Comparison of ENCODE assay signal across 21 cellular contexts in the genomic region with DNA sequence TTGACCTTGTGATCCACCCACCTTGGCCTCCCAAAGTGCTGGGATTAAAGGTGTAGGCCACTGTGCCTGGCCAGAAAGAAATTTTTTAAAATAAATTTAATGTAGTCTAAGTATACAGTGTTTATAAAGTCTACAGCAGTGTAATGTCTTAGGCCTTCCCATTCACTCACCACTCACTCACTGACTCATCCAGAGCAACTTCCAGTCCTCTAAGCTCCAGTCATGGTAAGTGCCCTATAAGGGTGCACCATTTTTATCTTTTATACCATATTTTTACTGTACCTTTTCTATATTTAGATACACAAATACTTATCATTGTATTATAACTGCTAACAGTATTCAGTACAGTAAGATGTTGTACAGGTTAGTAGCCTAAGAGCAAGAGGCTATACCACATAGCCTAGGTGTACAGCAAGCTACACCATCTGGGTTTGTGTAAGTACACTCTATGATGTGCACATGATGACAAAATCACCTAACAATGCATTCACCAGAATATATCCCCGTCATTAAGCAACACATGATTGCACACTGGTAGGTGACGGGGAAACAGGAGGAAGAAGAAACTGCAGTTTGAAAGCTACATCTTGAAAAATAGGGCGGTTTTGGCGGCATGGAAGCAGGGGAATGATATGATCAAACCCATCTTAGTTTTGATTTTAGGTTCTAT.
A peak's percentile ranks its signal among the peaks of the same experiment; 100 is the strongest.
DNase-seq lines count a peak whose midpoint lies in the region; FAIRE-seq and TF ChIP-seq lines count a peak whose summit lies in the region.
"Had no signal": no experiment of that assay in that cellular context is flagged by ENCODE, and none has a peak within 500 bp of the region (broad histone marks: within the 10 kb centered on the region; RNA-seq: fewer than 3 reads in every experiment).

No MANE protein-coding gene starts in this region.

- peaks cover 14 to 27% of the 10 kb centered on the region in 2 experiments for H3K36me3 ChIP-seq in keratinocyte (ENCODE audit: control insufficient read depth in 2 of 2, extremely low read depth in 1 of 2, insufficient read depth in 2 of 2, low read length in 2 of 2)
- H3K36me3 ChIP-seq in OCI-LY7 (ENCODE audit: insufficient read depth, low read length) = no peaks in the 10 kb centered on the region

- peaks cover 60% of the 10 kb centered on the region for H3K36me3 Mint-ChIP-seq in dendritic cell treated with granulocyte-macrophage colony-stimulating factor and Interleukin-4, amounts not matched to agents 40 ng/mL and 50 ng/mL, for 4 days (ENCODE audit: low read depth)

- H3K27me3 ChIP-seq in keratinocyte (ENCODE audit: control insufficient read depth, extremely low read depth, insufficient read depth, low read length) = no peaks in the 10 kb centered on the region
- H3K27me3 ChIP-seq: esophagus squamous epithelium had no signal

- no peaks in the 10 kb centered on the region for H3K27me3 Mint-ChIP-seq in dendritic cell treated with granulocyte-macrophage colony-stimulating factor and Interleukin-4, amounts not matched to agents 40 ng/mL and 50 ng/mL, for 4 days
- H3K27me3 Mint-ChIP-seq: activated CD8-positive, alpha-beta T cell treated with anti-CD3 and anti-CD28 coated beads for 36 hours; activated naive CD8-positive, alpha-beta T cell; stimulated activated naive CD8-positive, alpha-beta T cell treated with anti-CD3 and anti-CD28 coated beads, Interleukin-15, amount 100 ng/mL, for 72 hours; type B pancreatic cell had no signal

- H3K9me3 Mint-ChIP-seq in dendritic cell treated with granulocyte-macrophage colony-stimulating factor and Interleukin-4, amounts not matched to agents 40 ng/mL and 50 ng/mL, for 4 days = no peaks in the 10 kb centered on the region
- H3K9me3 Mint-ChIP-seq: activated CD8-positive, alpha-beta T cell treated with anti-CD3 and anti-CD28 coated beads for 36 hours; stimulated activated naive CD8-positive, alpha-beta T cell treated with anti-CD3 and anti-CD28 coated beads, Interleukin-15, amount 100 ng/mL, for 72 hours; T-helper 1 cell treated with Interleukin-12 subunit alpha and Interleukin-12 subunit beta and Interleukin-4 antibody, amounts not matched to agents 30 μg/mL and 1 μg/mL, for 36 hours; type B pancreatic cell had no signal

- H3K4me3 ChIP-seq in AG10803 (ENCODE audit: low read length) = no peak overlapping the region
- H3K4me3 ChIP-seq in keratinocyte (ENCODE audit: control insufficient read depth in 2 of 3, extremely low read depth in 1 of 3, insufficient read depth in 2 of 3, low read depth in 1 of 3, low read length in 3 of 3) = no peak overlapping the region
- no peak overlapping the region for H3K4me3 ChIP-seq in OCI-LY7 (ENCODE audit: low read depth, low read length, poor library complexity, severe bottlenecking)
- H3K4me3 ChIP-seq: esophagus squamous epithelium, mucosa of descending colon had no signal

- H3K9me1 ChIP-seq in keratinocyte (ENCODE audit: control insufficient read depth, extremely low read depth, insufficient read depth, low read length) = no peaks in the 10 kb centered on the region

- peaks cover 6% of the 10 kb centered on the region for H3K4me1 Mint-ChIP-seq in dendritic cell treated with granulocyte-macrophage colony-stimulating factor and Interleukin-4, amounts not matched to agents 40 ng/mL and 50 ng/mL, for 4 days (ENCODE audit: low read depth)

- POLR2A ChIA-PET in OCI-LY7 (lab: Charles Lee) = interaction anchor here (0.7 to 2.2 kb wide), 4 partner anchors 9 to 757 kb away, joined by 3 to 8 read pairs (median 3); no protein-coding TSS in a partner anchor

- intact Hi-C loops in dendritic cell treated with granulocyte-macrophage colony-stimulating factor and Interleukin-4, amounts not matched to agents 40 ng/mL and 50 ng/mL, for 4 days (cut with micrococcal nuclease) = no loop called here
- intact Hi-C loops in OCI-LY7 (cut with micrococcal nuclease; ENCODE audit: unreplicated experiment) = no loop called here

- no peak for TF ChIP-seq POLR2A in erythroblast (IDR thresholded peaks at IDR 0.05; ENCODE audit: low read length)

- H3K27ac ChIP-seq in keratinocyte (ENCODE audit: control insufficient read depth, insufficient read depth, low read length) (peak overlapping the region; percentile 54), OCI-LY7 (ENCODE audit: low read depth, low read length, poor library complexity, severe bottlenecking) (no peak overlapping the region)
- H3K27ac ChIP-seq: esophagus squamous epithelium had no signal

- H3K27ac Mint-ChIP-seq in dendritic cell treated with granulocyte-macrophage colony-stimulating factor and Interleukin-4, amounts not matched to agents 40 ng/mL and 50 ng/mL, for 4 days = peak overlapping the region; percentile 17
- H3K27ac Mint-ChIP-seq: activated CD8-positive, alpha-beta T cell treated with anti-CD3 and anti-CD28 coated beads for 36 hours; activated naive CD8-positive, alpha-beta T cell; stimulated activated naive CD8-positive, alpha-beta T cell treated with anti-CD3 and anti-CD28 coated beads, Interleukin-15, amount 100 ng/mL, for 72 hours; T-helper 1 cell treated with Interleukin-12 subunit alpha and Interleukin-12 subunit beta and Interleukin-4 antibody, amounts not matched to agents 30 μg/mL and 1 μg/mL, for 36 hours; type B pancreatic cell had no signal

- H3K9me3 ChIP-seq in keratinocyte (ENCODE audit: control insufficient read depth, low read depth, low read length) = no peaks in the 10 kb centered on the region
- H3K9me3 ChIP-seq in OCI-LY7 (ENCODE audit: low read length) = no peaks in the 10 kb centered on the region
- H3K9me3 ChIP-seq: esophagus squamous epithelium, mucosa of descending colon had no signal

- TF ChIP-seq CTCF in AG10803 (conservative IDR thresholded peaks at IDR 0.05; ENCODE audit: low read length) (no peak), keratinocyte (optimal IDR thresholded peaks at IDR 0.05 in 1 of 3, IDR thresholded peaks at IDR 0.05 in 1 of 3, conservative IDR thresholded peaks at IDR 0.05 in 1 of 3; ENCODE audit: extremely low read depth in 1 of 3, insufficient read depth in 2 of 3, low read length in 3 of 3) (no peak), OCI-LY7 (conservative IDR thresholded peaks at IDR 0.05; ENCODE audit: low read length) (no peak)

- no peak overlapping the region for H3K4me2 ChIP-seq in keratinocyte (ENCODE audit: control insufficient read depth, extremely low read depth, insufficient read depth, low read depth, low read length)
- no peak overlapping the region for H3K4me2 ChIP-seq in OCI-LY7 (ENCODE audit: low read length)

- DNase-seq in AG10803 (ENCODE audit: low read depth) = peak; percentile 83
- DNase-seq in NCI-H226 = peak; percentile 70
- DNase-seq in keratinocyte (ENCODE audit: low read depth, low spot score) = no peak
- DNase-seq in erythroblast (lab: John Stamatoyannopoulos, UW) = no peak
- no peak for DNase-seq in NCI-H1105 treated with DMSO at 0.1 percent for 48 hours (lab: John Stamatoyannopoulos, UW)
- DNase-seq in OCI-LY7 (ENCODE audit: low spot score) = no peak
- DNase-seq in RKO (ENCODE audit: low spot score) = no peak
- DNase-seq: activated CD8-positive, alpha-beta T cell treated with anti-CD3 and anti-CD28 coated beads for 36 hours; activated T-cell treated with anti-CD3 and anti-CD28 coated beads, Interleukin-2, amount 50 U/mL, for 48 hours; DMS153; esophagus squamous epithelium; MM.1S; mucosa of descending colon; NCI-H187 treated with DMSO at 0.1 percent for 48 hours; right cardiac atrium; SHP77; stimulated activated naive CD8-positive, alpha-beta T cell treated with anti-CD3 and anti-CD28 coated beads, Interleukin-15, amount 100 ng/mL, for 72 hours had no signal

- dilution Hi-C loops in keratinocyte (cut with MboI; ENCODE audit: extremely low pct_ligation_motif_present, low sequenced_read_pairs) = no loop called here

- H2AFZ ChIP-seq in keratinocyte (ENCODE audit: control insufficient read depth, low read length) (no peak overlapping the region), OCI-LY7 (ENCODE audit: low read length) (no peak overlapping the region)

- H3K9me2 ChIP-seq in OCI-LY7 (ENCODE audit: insufficient read depth, low read length) = no peaks in the 10 kb centered on the region

- no peak overlapping the region for H3K4me3 Mint-ChIP-seq in dendritic cell treated with granulocyte-macrophage colony-stimulating factor and Interleukin-4, amounts not matched to agents 40 ng/mL and 50 ng/mL, for 4 days
- H3K4me3 Mint-ChIP-seq: activated CD8-positive, alpha-beta T cell treated with anti-CD3 and anti-CD28 coated beads for 36 hours; activated naive CD8-positive, alpha-beta T cell; stimulated activated naive CD8-positive, alpha-beta T cell treated with anti-CD3 and anti-CD28 coated beads, Interleukin-15, amount 100 ng/mL, for 72 hours; T-helper 1 cell treated with Interleukin-12 subunit alpha and Interleukin-12 subunit beta and Interleukin-4 antibody, amounts not matched to agents 30 μg/mL and 1 μg/mL, for 36 hours; type B pancreatic cell had no signal

- BruUV-seq in OCI-LY7 (replicated peaks; lab: Mats Ljungman, UMichigan) = no TSS peak

- H3K4me1 ChIP-seq in keratinocyte (ENCODE audit: control insufficient read depth, extremely low read depth, insufficient read depth, low read length) (peaks cover 41% of the 10 kb centered on the region), OCI-LY7 (ENCODE audit: insufficient read depth, low read length, poor library complexity, severe bottlenecking) (no peaks in the 10 kb centered on the region)

- CTCF ChIA-PET in OCI-LY7 (lab: Charles Lee; ENCODE audit: unreplicated experiment) = no interaction called here

- H4K20me1 ChIP-seq in keratinocyte (ENCODE audit: control insufficient read depth, extremely low read depth, insufficient read depth, low read length) (no peaks in the 10 kb centered on the region), OCI-LY7 (ENCODE audit: insufficient read depth, low read length) (no peaks in the 10 kb centered on the region)

- no peak for FAIRE-seq in keratinocyte (lab: Jason Lieb, UNC)

- H3K9ac ChIP-seq in keratinocyte (ENCODE audit: control insufficient read depth, extremely low read depth, insufficient read depth, low read length) = no peak overlapping the region

- peaks cover 40% of the 10 kb centered on the region for H3K79me2 ChIP-seq in keratinocyte (ENCODE audit: control insufficient read depth, insufficient read depth, low read length)
- no peaks in the 10 kb centered on the region for H3K79me2 ChIP-seq in OCI-LY7 (ENCODE audit: insufficient read depth, low read depth, low read length)

Comparison
In these comparisons a context has a peak if more than half of its experiments do, and no peak if none do; other contexts are left out.
1. DNase-seq: peak in AG10803 (single experiment) and NCI-H226 (single experiment); none in keratinocyte (single experiment), erythroblast (0 of 2), NCI-H1105 treated with DMSO at 0.1 percent for 48 hours (single experiment), OCI-LY7 (single experiment) and RKO (single experiment).